ENCODE assay signal across 8 cellular contexts in genomic region chr9:104992696-104993095, GRCh38.
DNase-seq lines count a peak whose midpoint lies in the region; ATAC-seq and TF ChIP-seq lines count a peak whose summit lies in the region.

No MANE protein-coding gene starts in this region.

- peaks cover 35% of the 10 kb centered on the region for H3K4me1 ChIP-seq in body of pancreas
- peaks cover 38% of the 10 kb centered on the region for H3K4me1 ChIP-seq in lower lobe of right lung
- H3K4me1 ChIP-seq in thoracic aorta (ENCODE audit: control insufficient read depth in 1 of 2, low read depth in 2 of 2) = peaks cover 26 to 34% of the 10 kb centered on the region in 2 donors
- H3K4me1 ChIP-seq in OCI-LY7 (ENCODE audit: insufficient read depth, low read length, poor library complexity, severe bottlenecking) = peaks cover 18% of the 10 kb centered on the region

- no peaks in the 10 kb centered on the region for H4K20me1 ChIP-seq in OCI-LY7 (ENCODE audit: insufficient read depth, low read length)

- no peaks in the 10 kb centered on the region for H3K9me2 ChIP-seq in OCI-LY7 (ENCODE audit: insufficient read depth, low read length)

- intact Hi-C loops in body of pancreas (cut with DNase I) = no loop called here
- intact Hi-C loops in lower lobe of right lung (cut with DNase I) = no loop called here
- intact Hi-C loops in posterior vena cava (cut with DNase I) = loop anchor here (2.0 to 10.0 kb wide), 4 partner anchors 52 to 424 kb away; no protein-coding TSS in a partner anchor
- intact Hi-C loops in OCI-LY7 (cut with micrococcal nuclease; ENCODE audit: unreplicated experiment) = no loop called here

- POLR2A ChIA-PET in OCI-LY7 (lab: Charles Lee) = interaction anchor here (1.3 kb wide), 1 partner anchor 9 kb away, joined by 4 read pairs; no protein-coding TSS in a partner anchor

- H3K27me3 ChIP-seq in body of pancreas (no peaks in the 10 kb centered on the region), lower lobe of right lung (ENCODE audit: low read depth) (no peaks in the 10 kb centered on the region), thoracic aorta (replicated peaks; ENCODE audit: insufficient read depth) (no peaks in the 10 kb centered on the region)

- CTCF ChIA-PET in OCI-LY7 (lab: Charles Lee; ENCODE audit: unreplicated experiment) = no interaction called here

- no peak overlapping the region for H2AFZ ChIP-seq in OCI-LY7 (ENCODE audit: low read length)

- no peaks in the 10 kb centered on the region for H3K79me2 ChIP-seq in OCI-LY7 (ENCODE audit: insufficient read depth, low read depth, low read length)

- BruUV-seq in OCI-LY7 (replicated peaks; lab: Mats Ljungman, UMichigan) = no TSS peak

- H3K27ac ChIP-seq in body of pancreas (peak overlapping the region; percentile 64 to 99 (median 95)), lower lobe of right lung (peak overlapping the region; percentile 90), thoracic aorta (peak overlapping the region; percentile 73 to 98), OCI-LY7 (ENCODE audit: low read depth, low read length, poor library complexity, severe bottlenecking) (no peak overlapping the region)

- H3K9me3 ChIP-seq in body of pancreas = no peaks in the 10 kb centered on the region
- no peaks in the 10 kb centered on the region for H3K9me3 ChIP-seq in lower lobe of right lung
- no peaks in the 10 kb centered on the region for H3K9me3 ChIP-seq in thoracic aorta
- H3K9me3 ChIP-seq in OCI-LY7 (ENCODE audit: low read length) = no peaks in the 10 kb centered on the region

- H3K36me3 ChIP-seq in body of pancreas (replicated peaks in 1 of 2; ENCODE audit: insufficient read depth in 1 of 2, low read depth in 2 of 2) (no peaks in the 10 kb centered on the region), lower lobe of right lung (no peaks in the 10 kb centered on the region), thoracic aorta (no peaks in the 10 kb centered on the region), OCI-LY7 (ENCODE audit: insufficient read depth, low read length) (no peaks in the 10 kb centered on the region)

- 45 to 52% methylated on average over 5 of the region's 5 CpGs for WGBS in body of pancreas, 2 donors

- ATAC-seq in body of pancreas = no peak
- peak; percentile 16 to 66 for ATAC-seq in lower lobe of right lung
- ATAC-seq in thoracic aorta (ENCODE audit: insufficient number of reproducible peaks, low FRiP score, low read depth) = no peak

- no peak for TF ChIP-seq CTCF in body of pancreas (IDR thresholded peaks at IDR 0.05)
- TF ChIP-seq CTCF in lower lobe of right lung (IDR thresholded peaks at IDR 0.05) = no peak
- no peak for TF ChIP-seq CTCF in thoracic aorta (IDR thresholded peaks at IDR 0.05)
- TF ChIP-seq CTCF in OCI-LY7 (conservative IDR thresholded peaks at IDR 0.05; ENCODE audit: low read length) = no peak

- no peak for TF ChIP-seq POLR2A in body of pancreas (IDR thresholded peaks at IDR 0.05)

- H3K4me3 ChIP-seq in body of pancreas = no peak overlapping the region
- peak overlapping the region; percentile 67 for H3K4me3 ChIP-seq in lower lobe of right lung
- H3K4me3 ChIP-seq in thoracic aorta = no peak overlapping the region
- no peak overlapping the region for H3K4me3 ChIP-seq in OCI-LY7 (ENCODE audit: low read depth, low read length, poor library complexity, severe bottlenecking)

- no peak overlapping the region for H3K4me2 ChIP-seq in OCI-LY7 (ENCODE audit: low read length)

- DNase-seq in NCI-H2107 treated with DMSO at 0.1 percent for 48 hours (lab: John Stamatoyannopoulos, UW; ENCODE audit: unreplicated experiment) = peak; percentile 15
- no peak for DNase-seq in NCI-H2107 (lab: John Stamatoyannopoulos, UW)
- no peak for DNase-seq in body of pancreas
- no peak for DNase-seq in lower lobe of right lung
- no peak for DNase-seq in thoracic aorta (ENCODE audit: low spot score)
- DNase-seq in effector CD8-positive, alpha-beta T cell (lab: John Stamatoyannopoulos, UW) = no peak
- DNase-seq in posterior vena cava (ENCODE audit: low spot score) = no peak
- DNase-seq in OCI-LY7 (ENCODE audit: low spot score) = no peak

Comparison
In these comparisons a context has a peak if more than half of its experiments do, and no peak if none do; other contexts are left out.
1. ATAC-seq: peak in lower lobe of right lung (2 of 2); none in body of pancreas (single experiment) and thoracic aorta (single experiment).
2. intact Hi-C loops: an anchor here in posterior vena cava (2.0 to 10.0 kb wide); none called in body of pancreas, lower lobe of right lung and OCI-LY7.